Comparison of ENCODE assay signal across 1 cellular context in genomic region chr2:109700680-109701274, GRCh38.
TF ChIP-seq lines count a peak whose summit lies in the region.

No MANE protein-coding gene starts in this region.

TF ChIP-seq in WTC11, 78 proteins besides CTCF, POLR2A, EP300 and RAD21 (continued from another document):
- TF ChIP-seq GRHL2 (CRISPR knock-in tag; IDR thresholded peaks at IDR 0.05; ENCODE audit: insufficient replicate concordance, severe bottlenecking) (no peak), TCF7 (CRISPR knock-in tag; IDR thresholded peaks at IDR 0.05; ENCODE audit: low read depth) (no peak), NR2C2 (CRISPR knock-in tag; IDR thresholded peaks at IDR 0.05) (no peak), CREM (CRISPR knock-in tag; IDR thresholded peaks at IDR 0.05) (no peak), MLX (CRISPR knock-in tag; IDR thresholded peaks at IDR 0.05) (no peak), ZNF512 (CRISPR knock-in tag; IDR thresholded peaks at IDR 0.05; ENCODE audit: borderline replicate concordance) (no peak), ZNF281 (CRISPR knock-in tag; IDR thresholded peaks at IDR 0.05) (no peak), TP53 (CRISPR knock-in tag; IDR thresholded peaks at IDR 0.05) (no peak), ZNF671 (CRISPR knock-in tag; IDR thresholded peaks at IDR 0.05) (no peak), ZMAT4 (CRISPR knock-in tag; IDR thresholded peaks at IDR 0.05) (no peak)
